9 cellular contexts compared by ENCODE assay signal in the genomic region with DNA sequence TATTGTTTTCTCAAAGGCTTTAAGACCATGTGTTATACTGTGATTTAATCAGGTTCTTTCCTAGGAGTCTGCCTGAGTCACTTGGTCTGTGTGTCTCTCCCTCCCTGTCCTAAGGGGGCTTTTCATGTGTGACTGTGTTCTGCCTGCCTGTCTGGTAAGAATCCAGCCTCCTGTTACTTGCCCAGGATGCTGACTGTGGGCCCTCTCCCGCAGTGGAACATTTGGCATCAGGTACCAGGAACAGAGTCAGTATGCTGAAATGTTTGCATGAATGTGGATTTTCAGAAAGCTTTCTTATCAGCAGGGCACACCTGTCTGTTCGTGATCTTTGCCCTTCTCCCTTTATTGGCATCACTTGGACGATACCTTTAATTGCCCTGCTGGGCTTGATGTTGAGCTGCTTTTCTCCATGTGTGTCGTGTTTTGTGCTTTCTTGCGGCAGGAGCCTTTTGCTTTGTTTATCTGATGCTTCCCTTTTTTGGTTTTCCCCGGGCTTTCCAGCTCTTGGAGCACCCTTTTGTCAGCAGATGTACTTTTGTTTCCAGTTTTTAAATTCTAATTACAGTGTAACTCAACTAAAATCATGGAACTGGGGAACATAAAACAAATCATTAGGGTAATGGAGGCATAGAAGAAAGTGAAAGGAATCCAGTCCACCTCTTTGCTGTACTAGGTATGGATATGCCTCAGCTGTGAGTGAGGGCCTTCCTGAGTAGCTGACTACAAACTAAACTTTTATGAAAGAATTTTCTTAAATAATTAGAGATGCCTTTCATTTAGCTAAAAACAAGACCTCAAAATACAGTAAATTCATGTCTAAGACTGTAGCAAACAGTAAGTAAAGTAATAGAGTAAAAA.
DNase-seq lines count a peak whose midpoint lies in the region; ATAC-seq and TF ChIP-seq lines count a peak whose summit lies in the region.
"Had no signal": no experiment of that assay in that cellular context is flagged by ENCODE, and none has a peak within 500 bp of the region (broad histone marks: within the 10 kb centered on the region; RNA-seq: fewer than 3 reads in every experiment).

No MANE protein-coding gene starts in this region.

- H3K27ac ChIP-seq in Peyer's patch (peak overlapping the region; percentile 52 to 87 (median 76)), skeletal muscle tissue (ENCODE audit: low read depth, low read length) (peak overlapping the region; percentile 64)
- H3K27ac ChIP-seq: epithelial cell of prostate had no signal

- peak in 1 of 2 donors; percentile 36 for TF ChIP-seq POLR2A in Peyer's patch (IDR thresholded peaks at IDR 0.05)

- H3K27me3 ChIP-seq in Peyer's patch: no peaks in the 10 kb centered on the region
- no peaks in the 10 kb centered on the region for H3K27me3 ChIP-seq in skeletal muscle tissue (ENCODE audit: control insufficient read depth in 3 of 3, insufficient read depth in 3 of 3, low read length in 3 of 3)

- ATAC-seq in GM18511 (IDR thresholded peaks at IDR 0.05; ENCODE audit: unreplicated experiment) (no peak), GM19035 (IDR thresholded peaks at IDR 0.05; ENCODE audit: unreplicated experiment) (no peak)

- H3K4me1 ChIP-seq in Peyer's patch: peaks cover 0 to 22% (median 8%) of the 10 kb centered on the region in 4 donors
- peaks cover 2 to 5% (median 4%) of the 10 kb centered on the region in 3 donors for H3K4me1 ChIP-seq in skeletal muscle tissue (ENCODE audit: control insufficient read depth in 3 of 3, insufficient read depth in 3 of 3, low read length in 3 of 3)

- H3K9me3 ChIP-seq in Peyer's patch: no peaks in the 10 kb centered on the region
- no peaks in the 10 kb centered on the region for H3K9me3 ChIP-seq in skeletal muscle tissue (ENCODE audit: control insufficient read depth in 3 of 3, low read length in 3 of 3)

- TF ChIP-seq CTCF in Peyer's patch (IDR thresholded peaks at IDR 0.05) (no peak), fibroblast of the aortic adventitia (IDR thresholded peaks at IDR 0.05; ENCODE audit: insufficient read depth, low read length) (no peak)

- H3K9ac ChIP-seq in skeletal muscle tissue (ENCODE audit: low read depth in 1 of 3, low read length in 3 of 3): no peak overlapping the region

- peak in 2 of 3 experiments; percentile 29 to 76 for DNase-seq in NCI-H1417 (lab: John Stamatoyannopoulos, UW)
- no peak for DNase-seq in NCI-H1417 treated with DMSO at 0.1 percent for 48 hours (lab: John Stamatoyannopoulos, UW)
- peak in 2 of 3 donors; percentile 66 to 78 for DNase-seq in Peyer's patch
- DNase-seq in fibroblast of the aortic adventitia (ENCODE audit: low read depth): peak; percentile 44
- no peak for DNase-seq in activated CD8-positive, alpha-beta memory T cell treated with anti-CD3 and anti-CD28 coated beads, Interleukin-2, amount 50 U/mL, for 48 hours

- H3K36me3 ChIP-seq in Peyer's patch (no peaks in the 10 kb centered on the region), skeletal muscle tissue (ENCODE audit: control insufficient read depth in 3 of 3, insufficient read depth in 3 of 3, low read length in 3 of 3) (no peaks in the 10 kb centered on the region)

- peak overlapping the region in 2 of 4 donors; percentile 20 to 36 for H3K4me3 ChIP-seq in Peyer's patch
- H3K4me3 ChIP-seq in fibroblast of the aortic adventitia (ENCODE audit: low read depth, low read length): peak overlapping the region; percentile 16
- no peak overlapping the region for H3K4me3 ChIP-seq in skeletal muscle tissue (ENCODE audit: low read length in 3 of 3)

Comparison
In these comparisons a context has a peak if more than half of its experiments do, and no peak if none do; other contexts are left out.
1. DNase-seq: peak in NCI-H1417 (2 of 3), Peyer's patch (2 of 3) and fibroblast of the aortic adventitia (single experiment); none in NCI-H1417 treated with DMSO at 0.1 percent for 48 hours (single experiment) and activated CD8-positive, alpha-beta memory T cell treated with anti-CD3 and anti-CD28 coated beads, Interleukin-2, amount 50 U/mL, for 48 hours (single experiment).